ENCODE assay signal across 30 cellular contexts in genomic region chr4:7360802-7361201, GRCh38.
"Had no signal": no experiment of that assay in that cellular context is flagged by ENCODE, and none has a peak within 500 bp of the region (broad histone marks: within the 10 kb centered on the region; RNA-seq: fewer than 3 reads in every experiment).

No MANE protein-coding gene starts in this region.

- ATAC-seq: activated CD4-positive, alpha-beta T cell treated with anti-CD3 and anti-CD28 coated beads for 36 hours; foreskin keratinocyte; natural killer cell treated with Interleukin-12 subunit alpha and Interleukin-12 subunit beta and Interleukin-15 and Interleukin-18, amount 100 ng/mL, for 72 hours; right lobe of liver; stimulated activated memory B cell treated with anti-CD40 and anti-IgM and Interleukin-4, amounts not matched to agents 10 μg/mL and 1 μg/mL and 100 μg/mL, for 72 hours had no signal

- H3K79me2 ChIP-seq: hepatocyte, parathyroid adenoma had no signal

- H3K4me3 Mint-ChIP-seq: activated B cell treated with CpG ODN at 0.5 μM for 24 hours; activated CD4-positive, alpha-beta T cell treated with anti-CD3 and anti-CD28 coated beads for 36 hours; activated naive CD4-positive, alpha-beta T cell treated with anti-CD3 and anti-CD28 coated beads for 36 hours; activated naive CD8-positive, alpha-beta T cell treated with anti-CD3 and anti-CD28 coated beads, Interleukin-2, amount 10 ng/mL, durations not matched to agents 7 days and 5 days; immature natural killer cell; mesothelial cell of epicardium; natural killer cell treated with Interleukin-12 subunit alpha and Interleukin-12 subunit beta and Interleukin-15 and Interleukin-18, amount 100 ng/mL, for 72 hours; stimulated activated memory B cell treated with anti-CD40 and anti-IgM and Interleukin-4, amounts not matched to agents 10 μg/mL and 1 μg/mL and 100 μg/mL, for 72 hours; T-helper 1 cell treated with Interleukin-12 subunit alpha and Interleukin-12 subunit beta and Interleukin-4 antibody, amounts not matched to agents 30 μg/mL and 1 μg/mL, for 36 hours; type B pancreatic cell had no signal

- H3K4me1 Mint-ChIP-seq: activated B cell treated with CpG ODN at 0.5 μM for 24 hours; activated CD4-positive, alpha-beta T cell treated with anti-CD3 and anti-CD28 coated beads for 36 hours; activated naive CD8-positive, alpha-beta T cell treated with anti-CD3 and anti-CD28 coated beads, Interleukin-2, amount 10 ng/mL, durations not matched to agents 7 days and 5 days; immature natural killer cell; stimulated activated memory B cell treated with anti-CD40 and anti-IgM and Interleukin-4, amounts not matched to agents 10 μg/mL and 1 μg/mL and 100 μg/mL, for 72 hours had no signal

- H3K36me3 Mint-ChIP-seq: activated naive CD8-positive, alpha-beta T cell treated with anti-CD3 and anti-CD28 coated beads, Interleukin-2, amount 10 ng/mL, durations not matched to agents 7 days and 5 days; immature natural killer cell; mesothelial cell of epicardium; natural killer cell treated with Interleukin-12 subunit alpha and Interleukin-12 subunit beta and Interleukin-15 and Interleukin-18, amount 100 ng/mL, for 72 hours; stimulated activated memory B cell treated with anti-CD40 and anti-IgM and Interleukin-4, amounts not matched to agents 10 μg/mL and 1 μg/mL and 100 μg/mL, for 72 hours; type B pancreatic cell had no signal

- H3K27ac Mint-ChIP-seq: activated B cell treated with CpG ODN at 0.5 μM for 24 hours; activated CD4-positive, alpha-beta T cell treated with anti-CD3 and anti-CD28 coated beads for 36 hours; activated naive CD4-positive, alpha-beta T cell treated with anti-CD3 and anti-CD28 coated beads for 36 hours; activated naive CD8-positive, alpha-beta T cell treated with anti-CD3 and anti-CD28 coated beads, Interleukin-2, amount 10 ng/mL, durations not matched to agents 7 days and 5 days; immature natural killer cell; mesothelial cell of epicardium; natural killer cell treated with Interleukin-12 subunit alpha and Interleukin-12 subunit beta and Interleukin-15 and Interleukin-18, amount 100 ng/mL, for 72 hours; stimulated activated memory B cell treated with anti-CD40 and anti-IgM and Interleukin-4, amounts not matched to agents 10 μg/mL and 1 μg/mL and 100 μg/mL, for 72 hours; T-helper 1 cell treated with Interleukin-12 subunit alpha and Interleukin-12 subunit beta and Interleukin-4 antibody, amounts not matched to agents 30 μg/mL and 1 μg/mL, for 36 hours; type B pancreatic cell had no signal

- H3K9me3 ChIP-seq: right lobe of liver, stomach, thoracic aorta had no signal

- H3K4me3 ChIP-seq: hepatocyte, right lobe of liver, skin epidermis, stomach, thoracic aorta had no signal

- H3K27me3 Mint-ChIP-seq: activated B cell treated with CpG ODN at 0.5 μM for 24 hours; stimulated activated memory B cell treated with anti-CD40 and anti-IgM and Interleukin-4, amounts not matched to agents 10 μg/mL and 1 μg/mL and 100 μg/mL, for 72 hours; type B pancreatic cell had no signal

- H3K36me3 ChIP-seq: right lobe of liver, stomach, thoracic aorta had no signal

- H3K27me3 ChIP-seq: hepatocyte, right lobe of liver had no signal

- H3K9ac ChIP-seq: parathyroid adenoma had no signal

- H3K4me2 ChIP-seq: hepatocyte had no signal

- H2AFZ ChIP-seq: hepatocyte, parathyroid adenoma had no signal

- H3K4me1 ChIP-seq: foreskin keratinocyte, parathyroid adenoma had no signal

- H3K9me3 Mint-ChIP-seq: activated B cell treated with CpG ODN at 0.5 μM for 24 hours; activated naive CD4-positive, alpha-beta T cell treated with anti-CD3 and anti-CD28 coated beads for 36 hours; type B pancreatic cell had no signal

- DNase-seq: activated B cell treated with CpG ODN at 0.5 μM for 24 hours; activated CD4-positive, alpha-beta T cell treated with anti-CD3 and anti-CD28 coated beads for 36 hours; activated CD4-positive, alpha-beta T cell treated with anti-CD3 and anti-CD28 coated beads, Interleukin-2, amount 50 U/mL, for 48 hours; activated CD8-positive, alpha-beta memory T cell treated with anti-CD3 and anti-CD28 coated beads, Interleukin-2, amount 50 U/mL, for 48 hours; activated effector memory CD4-positive, alpha-beta T cell treated with Interleukin-2 at 50 U/mL for 16 hours; activated naive CD4-positive, alpha-beta T cell treated with anti-CD3 and anti-CD28 coated beads for 36 hours; activated naive CD8-positive, alpha-beta T cell treated with anti-CD3 and anti-CD28 coated beads, Interleukin-2, amount 10 ng/mL, durations not matched to agents 7 days and 5 days; activated T-cell treated with anti-CD3 and anti-CD28 coated beads, Interleukin-2, amount 50 U/mL, for 48 hours; amniotic stem cell; cerebellar nuclear complex; effector CD4-positive, alpha-beta T cell; erythroblast; foreskin keratinocyte; glutamatergic neuron; immature natural killer cell; kidney glomerular epithelial cell; mammary epithelial cell; right lobe of liver; stimulated activated CD4-positive, alpha-beta T cell treated with anti-CD3 and anti-CD28 coated beads, Interleukin-2, amount 100 ng/mL, for 24 hours; stomach; T1000 had no signal

- H3K27ac ChIP-seq: foreskin keratinocyte, hepatocyte, parathyroid adenoma, right lobe of liver, skin epidermis, thoracic aorta had no signal
